ENCODE assay signal across 29 cellular contexts in genomic region chr12:109844091-109844490, GRCh38. TPM values are rescaled to one million over a fixed set of nuclear protein-coding genes. Genes with fewer than 3 reads are reported as not detected.
"Had no signal": no experiment of that assay in that cellular context is flagged by ENCODE, and none has a peak within 500 bp of the region (broad histone marks: within the 10 kb centered on the region; RNA-seq: fewer than 3 reads in every experiment).

No MANE protein-coding gene starts in this region.

- H3K27me3 Mint-ChIP-seq: activated CD4-positive, alpha-beta T cell treated with anti-CD3 and anti-CD28 coated beads for 36 hours; activated CD4-positive, alpha-beta T cell treated with anti-CD3 and anti-CD28 coated beads, Interleukin-2, amount 10 ng/mL, durations not matched to agents 7 days and 5 days had no signal

- H3K36me3 Mint-ChIP-seq: activated naive CD4-positive, alpha-beta T cell treated with anti-CD3 and anti-CD28 coated beads, Interleukin-2, amount 50 U/mL, for 72 hours; brain had no signal

- ATAC-seq: activated CD4-positive, alpha-beta T cell treated with anti-CD3 and anti-CD28 coated beads for 36 hours; activated CD4-positive, CD25-positive, alpha-beta regulatory T cell treated with anti-CD3 and anti-CD28 coated beads, Interleukin-2, amount 50 U/mL, for 24 hours; activated CD8-positive, alpha-beta T cell treated with anti-CD3 and anti-CD28 coated beads, Interleukin-2, amount 10 ng/mL, durations not matched to agents 7 days and 5 days; activated naive CD4-positive, alpha-beta T cell treated with anti-CD3 and anti-CD28 coated beads, Interleukin-2, amount 50 U/mL, for 72 hours; PC-3 had no signal

- DNase-seq: activated CD4-positive, alpha-beta T cell treated with anti-CD3 and anti-CD28 coated beads for 36 hours; activated CD4-positive, alpha-beta T cell treated with anti-CD3 and anti-CD28 coated beads, Interleukin-2, amount 10 ng/mL, durations not matched to agents 7 days and 5 days; activated CD4-positive, alpha-beta T cell treated with anti-CD3 and anti-CD28 coated beads, Interleukin-2, amount 50 U/mL, for 48 hours; activated CD8-positive, alpha-beta memory T cell treated with anti-CD3 and anti-CD28 coated beads, Interleukin-2, amount 50 U/mL, for 4 hours; activated CD8-positive, alpha-beta T cell treated with anti-CD3 and anti-CD28 coated beads, Interleukin-2, amount 10 ng/mL, durations not matched to agents 7 days and 5 days; activated gamma-delta T cell treated with Interleukin-2 at 50 U/mL for 16 hours; activated naive CD4-positive, alpha-beta T cell treated with anti-CD3 and anti-CD28 coated beads for 36 hours; activated T-cell treated with anti-CD3 and anti-CD28 coated beads, Interleukin-2, amount 50 U/mL, for 48 hours; adrenal gland; anterior cingulate cortex; caudate nucleus; NCI-H1092 treated with DMSO at 0.1 percent for 48 hours; NCI-H1417; NCI-H146; NCI-H187; NCI-H2029 treated with DMSO at 0.1 percent for 48 hours; NCI-H2107; NCI-H2171; NCI-H510A; NCI-H526; NCI-H748 treated with DMSO at 0.1 percent for 48 hours; NK-92 treated with Interleukin-12 subunit alpha and Interleukin-12 subunit beta, amount 100 ng/mL, for 24 hours; PC-3; Right ventricle myocardium superior had no signal

- H3K4me3 ChIP-seq: adrenal gland had no signal

- H3K9me3 Mint-ChIP-seq: activated CD4-positive, alpha-beta T cell treated with anti-CD3 and anti-CD28 coated beads, Interleukin-2, amount 10 ng/mL, durations not matched to agents 7 days and 5 days; activated naive CD4-positive, alpha-beta T cell treated with anti-CD3 and anti-CD28 coated beads for 36 hours; activated naive CD4-positive, alpha-beta T cell treated with anti-CD3 and anti-CD28 coated beads, Interleukin-2, amount 50 U/mL, for 72 hours; T-helper 1 cell treated with Interleukin-12 subunit alpha and Interleukin-12 subunit beta and Interleukin-4 antibody, amounts not matched to agents 30 μg/mL and 1 μg/mL, for 36 hours; T-helper 2 cell treated with Interferon-gamma antibody and Interleukin-4, amounts not matched to agents 5 μg/mL and 100 μg/mL, for 36 hours had no signal

- H3K27ac Mint-ChIP-seq: activated CD4-positive, alpha-beta T cell treated with anti-CD3 and anti-CD28 coated beads for 36 hours; activated CD4-positive, alpha-beta T cell treated with anti-CD3 and anti-CD28 coated beads, Interleukin-2, amount 10 ng/mL, durations not matched to agents 7 days and 5 days; activated CD8-positive, alpha-beta T cell treated with anti-CD3 and anti-CD28 coated beads, Interleukin-2, amount 10 ng/mL, durations not matched to agents 7 days and 5 days; activated naive CD4-positive, alpha-beta T cell treated with anti-CD3 and anti-CD28 coated beads for 36 hours; activated naive CD4-positive, alpha-beta T cell treated with anti-CD3 and anti-CD28 coated beads, Interleukin-2, amount 50 U/mL, for 72 hours; brain; T-helper 1 cell treated with Interleukin-12 subunit alpha and Interleukin-12 subunit beta and Interleukin-4 antibody, amounts not matched to agents 30 μg/mL and 1 μg/mL, for 36 hours had no signal

- H3K4me3 Mint-ChIP-seq: activated CD4-positive, alpha-beta T cell treated with anti-CD3 and anti-CD28 coated beads for 36 hours; activated CD4-positive, alpha-beta T cell treated with anti-CD3 and anti-CD28 coated beads, Interleukin-2, amount 10 ng/mL, durations not matched to agents 7 days and 5 days; activated CD8-positive, alpha-beta T cell treated with anti-CD3 and anti-CD28 coated beads, Interleukin-2, amount 10 ng/mL, durations not matched to agents 7 days and 5 days; activated naive CD4-positive, alpha-beta T cell treated with anti-CD3 and anti-CD28 coated beads for 36 hours; brain; T-helper 1 cell treated with Interleukin-12 subunit alpha and Interleukin-12 subunit beta and Interleukin-4 antibody, amounts not matched to agents 30 μg/mL and 1 μg/mL, for 36 hours; T-helper 2 cell treated with Interferon-gamma antibody and Interleukin-4, amounts not matched to agents 5 μg/mL and 100 μg/mL, for 36 hours had no signal

RNA-seq across cellular contexts. Expression of gene TRPV4, which starts 10.9 kb away (rescaled TPM):
- total RNA-seq: activated CD4-positive, alpha-beta T cell treated with anti-CD3 and anti-CD28 coated beads for 36 hours; activated CD8-positive, alpha-beta T cell treated with anti-CD3 and anti-CD28 coated beads, Interleukin-2, amount 10 ng/mL, durations not matched to agents 7 days and 5 days; activated naive CD4-positive, alpha-beta T cell treated with anti-CD3 and anti-CD28 coated beads for 36 hours; activated naive CD4-positive, alpha-beta T cell treated with anti-CD3 and anti-CD28 coated beads, Interleukin-2, amount 50 U/mL, for 72 hours had no signal
